ENCODE assay signal across 17 cellular contexts in genomic region chr6:155580904-155581303, GRCh38.
DNase-seq lines count a peak whose midpoint lies in the region; TF ChIP-seq lines count a peak whose summit lies in the region.
"Had no signal": no experiment of that assay in that cellular context is flagged by ENCODE, and none has a peak within 500 bp of the region (broad histone marks: within the 10 kb centered on the region; RNA-seq: fewer than 3 reads in every experiment).

No MANE protein-coding gene starts in this region.

- no peak overlapping the region for H3K9ac ChIP-seq in Karpas-422 (ENCODE audit: low read length)
- H3K9ac ChIP-seq: BLaER1 treated with 17β-estradiol and CSF1 and Interleukin-3, amounts not matched to agents 10 nM and 100 nM had no signal

- no peaks in the 10 kb centered on the region for H3K27me3 ChIP-seq in Karpas-422 (ENCODE audit: low read length)
- H3K27me3 ChIP-seq: BLaER1 treated with 17β-estradiol and CSF1 and Interleukin-3, amounts not matched to agents 10 nM and 100 nM; heart right ventricle; testis had no signal

- H3K4me1 Mint-ChIP-seq in chondrocyte (ENCODE audit: low read depth) = no peaks in the 10 kb centered on the region
- peaks cover 19% of the 10 kb centered on the region for H3K4me1 Mint-ChIP-seq in neural crest cell
- H3K4me1 Mint-ChIP-seq: activated T-helper 17 cell treated with anti-CD3 and anti-CD28 coated beads, Interleukin-2, amount 50 U/mL, for 72 hours; natural killer cell had no signal

- no peaks in the 10 kb centered on the region for H3K36me3 ChIP-seq in Karpas-422 (ENCODE audit: insufficient read depth, low read length)
- H3K36me3 ChIP-seq: BLaER1 treated with 17β-estradiol and CSF1 and Interleukin-3, amounts not matched to agents 10 nM and 100 nM; heart right ventricle had no signal

- H3K4me3 ChIP-seq in Karpas-422 (ENCODE audit: low read length) = no peak overlapping the region
- H3K4me3 ChIP-seq: BLaER1 treated with 17β-estradiol and CSF1 and Interleukin-3, amounts not matched to agents 10 nM and 100 nM; heart right ventricle; testis had no signal

- no peaks in the 10 kb centered on the region for H4K20me1 ChIP-seq in Karpas-422 (ENCODE audit: insufficient read depth, low read depth, low read length)
- H4K20me1 ChIP-seq: BLaER1 treated with 17β-estradiol and CSF1 and Interleukin-3, amounts not matched to agents 10 nM and 100 nM had no signal

- peaks cover 1% of the 10 kb centered on the region for H3K27me3 Mint-ChIP-seq in chondrocyte (ENCODE audit: low read depth)
- H3K27me3 Mint-ChIP-seq in neural crest cell (ENCODE audit: low read depth) = no peaks in the 10 kb centered on the region
- H3K27me3 Mint-ChIP-seq: memory B cell had no signal

- H3K27ac Mint-ChIP-seq in chondrocyte (ENCODE audit: unreplicated experiment) (no peak overlapping the region), neural crest cell (ENCODE audit: unreplicated experiment) (no peak overlapping the region)
- H3K27ac Mint-ChIP-seq: activated T-helper 17 cell treated with anti-CD3 and anti-CD28 coated beads, Interleukin-2, amount 50 U/mL, for 72 hours; memory B cell; natural killer cell had no signal

- H3K9me3 ChIP-seq in Karpas-422 (ENCODE audit: low read length) = no peaks in the 10 kb centered on the region
- H3K9me3 ChIP-seq: heart right ventricle, testis had no signal

- H3K9me2 ChIP-seq in Karpas-422 (replicated peaks; ENCODE audit: insufficient read depth, low read length) = no peaks in the 10 kb centered on the region

- H3K9me3 Mint-ChIP-seq in chondrocyte (ENCODE audit: low read depth) (no peaks in the 10 kb centered on the region), neural crest cell (peaks cover 7% of the 10 kb centered on the region)
- H3K9me3 Mint-ChIP-seq: activated T-helper 17 cell treated with anti-CD3 and anti-CD28 coated beads, Interleukin-2, amount 50 U/mL, for 72 hours; natural killer cell had no signal

- H2AFZ ChIP-seq in Karpas-422 (ENCODE audit: low read length) = no peak overlapping the region

- no peak overlapping the region for H3K4me2 ChIP-seq in Karpas-422 (ENCODE audit: low read depth, low read length, poor library complexity, severe bottlenecking)

- peak; percentile 23; the same call in 1 of the 3 replicates for TF ChIP-seq CTCF in GM12872 (IDR thresholded peaks at IDR 0.05; ENCODE audit: insufficient read depth, low read depth, low read length)
- peak; percentile 22 for TF ChIP-seq CTCF in chondrocyte (IDR thresholded peaks at IDR 0.05)
- TF ChIP-seq CTCF in neural crest cell (conservative IDR thresholded peaks at IDR 0.05) = peak; percentile 27

- H3K4me1 ChIP-seq in Karpas-422 (ENCODE audit: low read length) = no peaks in the 10 kb centered on the region
- H3K4me1 ChIP-seq: heart right ventricle, testis had no signal

- H3K4me3 Mint-ChIP-seq in chondrocyte (ENCODE audit: unreplicated experiment) = no peak overlapping the region
- no peak overlapping the region for H3K4me3 Mint-ChIP-seq in neural crest cell
- H3K4me3 Mint-ChIP-seq: activated T-helper 17 cell treated with anti-CD3 and anti-CD28 coated beads, Interleukin-2, amount 50 U/mL, for 72 hours; memory B cell; natural killer cell had no signal

- peak; percentile 0 for DNase-seq in LHCN-M2 (ENCODE audit: low read depth)
- no peak for DNase-seq in chondrocyte (ENCODE audit: low spot score)
- DNase-seq in neural crest cell (ENCODE audit: low read depth, low spot score) = no peak
- no peak for DNase-seq in Karpas-422
- DNase-seq in NCI-H1417 treated with DMSO at 0.1 percent for 48 hours (lab: John Stamatoyannopoulos, UW) = no peak
- no peak for DNase-seq in activated CD4-positive, alpha-beta T cell treated with anti-CD3 and anti-CD28 coated beads for 4 hours
- DNase-seq: heart right ventricle; natural killer cell; NCI-H1930; NCI-H510A; stimulated activated CD4-positive, alpha-beta T cell treated with anti-CD3 and anti-CD28 coated beads, Interleukin-12 subunit alpha, Interleukin-12 subunit beta, amount 100 ng/mL, for 4 hours; testis had no signal

- no peak overlapping the region for H3K27ac ChIP-seq in Karpas-422 (ENCODE audit: low read length)
- H3K27ac ChIP-seq: BLaER1 treated with 17β-estradiol and CSF1 and Interleukin-3, amounts not matched to agents 10 nM and 100 nM; epithelial cell of prostate; heart right ventricle; testis had no signal

- H3K36me3 Mint-ChIP-seq in chondrocyte (ENCODE audit: low read depth) (no peaks in the 10 kb centered on the region), neural crest cell (ENCODE audit: low read depth) (peaks cover 3% of the 10 kb centered on the region)
- H3K36me3 Mint-ChIP-seq: memory B cell, natural killer cell had no signal

- H3K79me2 ChIP-seq in Karpas-422 (ENCODE audit: low read length) = no peaks in the 10 kb centered on the region
